ENCODE assay signal across 9 cellular contexts in the genomic region with DNA sequence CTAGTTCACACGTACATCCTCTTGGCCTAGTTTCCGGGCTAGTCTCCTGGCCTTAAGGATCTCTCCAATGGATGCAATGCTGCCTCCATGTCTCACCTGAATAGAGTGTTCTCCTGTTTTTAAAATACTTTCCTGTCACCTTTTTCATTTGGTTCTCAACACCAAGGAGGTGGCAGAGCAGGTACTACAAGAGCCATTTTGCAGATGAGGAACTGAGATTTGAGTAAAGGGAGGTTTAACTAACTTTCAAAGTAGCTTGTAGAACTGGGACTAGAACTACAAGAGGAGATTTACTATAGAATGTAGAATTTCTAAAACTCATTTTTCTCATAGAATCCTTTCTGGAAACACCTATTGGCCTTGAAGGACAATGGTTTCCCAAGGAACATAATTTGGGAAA.
"Had no signal": no experiment of that assay in that cellular context is flagged by ENCODE, and none has a peak within 500 bp of the region (broad histone marks: within the 10 kb centered on the region; RNA-seq: fewer than 3 reads in every experiment).

No MANE protein-coding gene starts in this region.

- H2AFZ ChIP-seq: GM23338 had no signal

- ATAC-seq: GM23338, HepG2 had no signal

- H3K4me2 ChIP-seq: GM23338, KMS-11 had no signal

- FAIRE-seq: H1, H54, HepG2 had no signal

- H3K27ac ChIP-seq: HL-60, KMS-11 had no signal

- DNase-seq: H9, HCEC 1CT, KBM-7 had no signal

- H3K9ac ChIP-seq: KMS-11 had no signal

- H3K4me3 ChIP-seq: GM23338 had no signal
